1 cellular context compared by ENCODE assay signal in genomic region chr19:27774337-27774736, GRCh38.
TF ChIP-seq lines count a peak whose summit lies in the region.

No MANE protein-coding gene starts in this region.

TF ChIP-seq in GM23338, 12 proteins besides CTCF, POLR2A, EP300 and RAD21:
- no peak for TF ChIP-seq ZNF462 (CRISPR knock-in tag; IDR thresholded peaks at IDR 0.05)
- no peak for TF ChIP-seq EZH2phosphoT487 (IDR thresholded peaks at IDR 0.05; ENCODE audit: unreplicated experiment)
- no peak for TF ChIP-seq REST (IDR thresholded peaks at IDR 0.05; ENCODE audit: unreplicated experiment)
- TF ChIP-seq EZH2 (IDR thresholded peaks at IDR 0.05; ENCODE audit: low read depth, unreplicated experiment), result no peak
- no peak for TF ChIP-seq ETS1 (IDR thresholded peaks at IDR 0.05)
- no peak for TF ChIP-seq ZNF114 (CRISPR knock-in tag; IDR thresholded peaks at IDR 0.05)
- no peak for TF ChIP-seq STAT1 (IDR thresholded peaks at IDR 0.05; ENCODE audit: unreplicated experiment)
- no peak for TF ChIP-seq POLR2AphosphoS5 (IDR thresholded peaks at IDR 0.05; ENCODE audit: low read depth)
- no peak for TF ChIP-seq JUNB (IDR thresholded peaks at IDR 0.05; ENCODE audit: unreplicated experiment)
